Comparison of ENCODE assay signal across 15 cellular contexts in genomic region chr2:216590780-216591179, GRCh38. TPM values are rescaled to one million over a fixed set of nuclear protein-coding genes. Genes with fewer than 3 reads are reported as not detected.
DNase-seq lines count a peak whose midpoint lies in the region; ATAC-seq and TF ChIP-seq lines count a peak whose summit lies in the region.
"Had no signal": no experiment of that assay in that cellular context is flagged by ENCODE, and none has a peak within 500 bp of the region (broad histone marks: within the 10 kb centered on the region; RNA-seq: fewer than 3 reads in every experiment).

No MANE protein-coding gene starts in this region.

- H3K4me3 Mint-ChIP-seq in GM23338, result no peak overlapping the region
- H3K4me3 Mint-ChIP-seq in activated naive CD8-positive, alpha-beta T cell treated with anti-CD3 and anti-CD28 coated beads for 36 hours, result no peak overlapping the region
- no peak overlapping the region for H3K4me3 Mint-ChIP-seq in CD8-positive, alpha-beta T cell
- H3K4me3 Mint-ChIP-seq: memory B cell had no signal

- whole genome bisulfite sequencing in right cardiac atrium, result 28% methylated on average over 9 of the region's 9 CpGs

- H3K27me3 Mint-ChIP-seq in GM23338 (ENCODE audit: insufficient read depth, low read depth, poor library complexity), result peaks cover 6% of the 10 kb centered on the region
- H3K27me3 Mint-ChIP-seq in activated naive CD8-positive, alpha-beta T cell treated with anti-CD3 and anti-CD28 coated beads for 36 hours, result peaks cover 6% of the 10 kb centered on the region
- H3K27me3 Mint-ChIP-seq in CD8-positive, alpha-beta T cell (ENCODE audit: low read depth), result peaks cover 8% of the 10 kb centered on the region

- CTCF ChIA-PET in CD8-positive, alpha-beta T cell (lab: Charles Lee), result interaction anchor here (1.6 kb wide), 1 partner anchor 10 kb away, joined by 3 read pairs; no protein-coding TSS in a partner anchor

- peaks cover 24% of the 10 kb centered on the region for H3K4me1 ChIP-seq in GM23338 (ENCODE audit: insufficient read depth)
- no peaks in the 10 kb centered on the region for H3K4me1 ChIP-seq in adipocyte (ENCODE audit: control insufficient read depth, insufficient read depth, low read length)
- H3K4me1 ChIP-seq in right cardiac atrium (ENCODE audit: control insufficient read depth, insufficient read depth, low read length), result peaks cover 2% of the 10 kb centered on the region
- no peaks in the 10 kb centered on the region for H3K4me1 ChIP-seq in CD8-positive, alpha-beta T cell (ENCODE audit: insufficient read depth, low read length)

- peaks cover 27% of the 10 kb centered on the region for H3K4me1 Mint-ChIP-seq in GM23338
- H3K4me1 Mint-ChIP-seq in activated naive CD8-positive, alpha-beta T cell treated with anti-CD3 and anti-CD28 coated beads for 36 hours, result no peaks in the 10 kb centered on the region
- H3K4me1 Mint-ChIP-seq in CD8-positive, alpha-beta T cell (ENCODE audit: low read depth), result no peaks in the 10 kb centered on the region
- H3K4me1 Mint-ChIP-seq: memory B cell had no signal

- H3K4me3 ChIP-seq in GM23338 (no peak overlapping the region), adipocyte (ENCODE audit: low read length) (no peak overlapping the region), right cardiac atrium (ENCODE audit: low read length) (no peak overlapping the region)
- no peak overlapping the region for H3K4me3 ChIP-seq in CD8-positive, alpha-beta T cell (ENCODE audit: low read depth, low read length)
- H3K4me3 ChIP-seq: skin epidermis had no signal

- no peaks in the 10 kb centered on the region for H3K79me2 ChIP-seq in GM23338 (replicated peaks; ENCODE audit: insufficient read depth)

- H3K36me3 ChIP-seq in GM23338 (ENCODE audit: insufficient read depth) (no peaks in the 10 kb centered on the region), adipocyte (ENCODE audit: control insufficient read depth, insufficient read depth, low read length, severe bottlenecking) (no peaks in the 10 kb centered on the region)
- no peaks in the 10 kb centered on the region for H3K36me3 ChIP-seq in CD8-positive, alpha-beta T cell (ENCODE audit: insufficient read depth, low read length)

- H3K36me3 Mint-ChIP-seq in GM23338 (ENCODE audit: low read depth), result no peaks in the 10 kb centered on the region
- H3K36me3 Mint-ChIP-seq in activated naive CD8-positive, alpha-beta T cell treated with anti-CD3 and anti-CD28 coated beads for 36 hours, result no peaks in the 10 kb centered on the region
- H3K36me3 Mint-ChIP-seq in CD8-positive, alpha-beta T cell, result no peaks in the 10 kb centered on the region
- H3K36me3 Mint-ChIP-seq: memory B cell had no signal

- no peak overlapping the region for H3K4me2 ChIP-seq in GM23338

- POLR2A ChIA-PET in CD8-positive, alpha-beta T cell (lab: Charles Lee), result no interaction called here

- H3F3A ChIP-seq in GM23338 (replicated peaks; ENCODE audit: low read depth), result no peaks in the 10 kb centered on the region

- peak; percentile 16 to 36; a peak in 2 of 4 replicates for TF ChIP-seq CTCF in GM23338 (conservative IDR thresholded peaks at IDR 0.05; ENCODE audit: low read depth in 2 of 2)
- TF ChIP-seq CTCF in CD8-positive, alpha-beta T cell (IDR thresholded peaks at IDR 0.05), result no peak

- H2AFZ ChIP-seq in GM23338, result no peak overlapping the region

- H3K9me3 ChIP-seq in adipocyte (ENCODE audit: control insufficient read depth, low read length) (no peaks in the 10 kb centered on the region), right cardiac atrium (ENCODE audit: control insufficient read depth, low read length) (no peaks in the 10 kb centered on the region)
- H3K9me3 ChIP-seq in CD8-positive, alpha-beta T cell (ENCODE audit: low read length), result no peaks in the 10 kb centered on the region

- no peak overlapping the region for H3K9ac ChIP-seq in adipocyte (ENCODE audit: low read length)

- no peaks in the 10 kb centered on the region for H4K20me1 ChIP-seq in GM23338 (replicated peaks; ENCODE audit: insufficient read depth)

- H3K27me3 ChIP-seq in GM23338 (ENCODE audit: insufficient read depth) (no peaks in the 10 kb centered on the region), adipocyte (replicated peaks; ENCODE audit: control insufficient read depth, insufficient read depth, low read length) (peaks cover 8% of the 10 kb centered on the region), right cardiac atrium (ENCODE audit: control insufficient read depth, insufficient read depth) (no peaks in the 10 kb centered on the region)
- H3K27me3 ChIP-seq in CD8-positive, alpha-beta T cell (ENCODE audit: insufficient read depth, low read length), result no peaks in the 10 kb centered on the region

- ATAC-seq in GM23338 (peak; percentile 89), right cardiac atrium (peak; percentile 83 to 90), sciatic nerve (peak; percentile 79), GM21786 (IDR thresholded peaks at IDR 0.05; ENCODE audit: unreplicated experiment) (no peak)
- no peak for ATAC-seq in CD8-positive, alpha-beta T cell
- ATAC-seq: esophagus mucosa had no signal

- H3K27ac ChIP-seq in GM23338 (ENCODE audit: low read depth), result no peak overlapping the region
- peak overlapping the region; percentile 16 for H3K27ac ChIP-seq in right cardiac atrium (ENCODE audit: low read length)
- no peak overlapping the region for H3K27ac ChIP-seq in CD8-positive, alpha-beta T cell (ENCODE audit: low read depth, low read length)

- H3K9me3 Mint-ChIP-seq in GM23338, result peaks cover 2% of the 10 kb centered on the region; the same call in 1 of the 3 replicates
- no peaks in the 10 kb centered on the region for H3K9me3 Mint-ChIP-seq in activated naive CD8-positive, alpha-beta T cell treated with anti-CD3 and anti-CD28 coated beads for 36 hours
- no peaks in the 10 kb centered on the region for H3K9me3 Mint-ChIP-seq in CD8-positive, alpha-beta T cell
- H3K9me3 Mint-ChIP-seq: memory B cell had no signal

- peak; percentile 47 for DNase-seq in GM23338 (ENCODE audit: low spot score)
- peak; percentile 56 for DNase-seq in adipocyte (ENCODE audit: low read depth)
- DNase-seq in right cardiac atrium, result peak; percentile 40 to 76 (median 68)
- no peak for DNase-seq in sciatic nerve (ENCODE audit: low spot score)
- DNase-seq in activated naive CD8-positive, alpha-beta T cell treated with anti-CD3 and anti-CD28 coated beads for 36 hours, result no peak
- no peak for DNase-seq in CD8-positive, alpha-beta T cell
- no peak for DNase-seq in COLO829 (ENCODE audit: low spot score)
- DNase-seq: activated T-cell treated with anti-CD3 and anti-CD28 coated beads for 4 hours; caudate nucleus; NK-92 treated with Interleukin-12 subunit alpha and Interleukin-12 subunit beta, amount 100 ng/mL, for 24 hours; T1000 had no signal

- H3K9me2 ChIP-seq in GM23338 (ENCODE audit: insufficient read depth), result peaks cover 7% of the 10 kb centered on the region; the same call in 1 of the 2 replicates

- intact Hi-C loops in right cardiac atrium (cut with DNase I), result no loop called here
- intact Hi-C loops in sciatic nerve (cut with DNase I), result no loop called here
- intact Hi-C loops in CD8-positive, alpha-beta T cell (cut with DNase I, micrococcal nuclease), result no loop called here

- H3K27ac Mint-ChIP-seq in GM23338, result no peak overlapping the region
- H3K27ac Mint-ChIP-seq in activated naive CD8-positive, alpha-beta T cell treated with anti-CD3 and anti-CD28 coated beads for 36 hours, result no peak overlapping the region
- no peak overlapping the region for H3K27ac Mint-ChIP-seq in CD8-positive, alpha-beta T cell
- H3K27ac Mint-ChIP-seq: memory B cell had no signal

RNA-seq across cellular contexts. Expression of gene IGFBP2, which starts 42.4 kb away (rescaled TPM):
- total RNA-seq in GM23338 (2014; rRNA removed; shearing (Covaris generic)), result 309 and 364 TPM in 2 replicates
- 177 and 235 TPM in 2 replicates for polyA plus RNA-seq in GM23338 (2016; fragmentation: Nextera tagmentation; extraction: Ambion mirVana)
- 100 to 1,000 TPM in 2 of 4 donors, 10 to 100 TPM in 2; 62.6 to 168 (median 92.4) TPM for total RNA-seq in right cardiac atrium
- 115 TPM for polyA plus RNA-seq in right cardiac atrium
- total RNA-seq in sciatic nerve, result 40.2 TPM
- 10 to 100 TPM; 38.2 to 39.1 TPM for total RNA-seq in activated naive CD8-positive, alpha-beta T cell treated with anti-CD3 and anti-CD28 coated beads for 36 hours
- total RNA-seq in CD8-positive, alpha-beta T cell, result under 1 TPM; 0.22 to 0.73 TPM

Comparison
In these comparisons a context has a peak if more than half of its experiments do, and no peak if none do; other contexts are left out.
1. ATAC-seq: peak in GM23338 (single experiment), right cardiac atrium (2 of 2) and sciatic nerve (single experiment); none in GM21786 (single experiment) and CD8-positive, alpha-beta T cell (single experiment).
2. DNase-seq: peak in GM23338 (single experiment), adipocyte (single experiment) and right cardiac atrium (3 of 3); none in sciatic nerve (single experiment), activated naive CD8-positive, alpha-beta T cell treated with anti-CD3 and anti-CD28 coated beads for 36 hours (single experiment), CD8-positive, alpha-beta T cell (0 of 7) and COLO829 (single experiment).
3. RNA of gene IGFBP2, which starts 42.4 kb away (total RNA-seq): 309 to 364 TPM in GM23338, 62.6 to 168 TPM in right cardiac atrium, 40.2 TPM in sciatic nerve (single experiment) and 38.2 to 39.1 TPM in activated naive CD8-positive, alpha-beta T cell treated with anti-CD3 and anti-CD28 coated beads for 36 hours; 0.22 to 0.73 TPM in CD8-positive, alpha-beta T cell; every median in the first group is over 10 times any median in the second.